In genomic region chr3:194446172-194446571, GRCh38 we compare ENCODE assay signal across 1 cellular context.
TF ChIP-seq lines count a peak whose summit lies in the region.

No MANE protein-coding gene starts in this region.

TF ChIP-seq in HepG2, 621 proteins besides CTCF, POLR2A, EP300 and RAD21 (continued from another document):
- TF ChIP-seq ZNF318 (CRISPR knock-in tag; IDR thresholded peaks at IDR 0.05) (no peak), TBP (CRISPR knock-in tag; IDR thresholded peaks at IDR 0.05) (no peak), ZNF660 (CRISPR knock-in tag; IDR thresholded peaks at IDR 0.05; ENCODE audit: borderline replicate concordance, low read depth) (no peak), CREB3 (CRISPR knock-in tag; IDR thresholded peaks at IDR 0.05) (no peak), BHLHE40 (IDR thresholded peaks at IDR 0.05; ENCODE audit: low read length) (no peak)
